Comparison of ENCODE assay signal across 8 cellular contexts in the genomic region with DNA sequence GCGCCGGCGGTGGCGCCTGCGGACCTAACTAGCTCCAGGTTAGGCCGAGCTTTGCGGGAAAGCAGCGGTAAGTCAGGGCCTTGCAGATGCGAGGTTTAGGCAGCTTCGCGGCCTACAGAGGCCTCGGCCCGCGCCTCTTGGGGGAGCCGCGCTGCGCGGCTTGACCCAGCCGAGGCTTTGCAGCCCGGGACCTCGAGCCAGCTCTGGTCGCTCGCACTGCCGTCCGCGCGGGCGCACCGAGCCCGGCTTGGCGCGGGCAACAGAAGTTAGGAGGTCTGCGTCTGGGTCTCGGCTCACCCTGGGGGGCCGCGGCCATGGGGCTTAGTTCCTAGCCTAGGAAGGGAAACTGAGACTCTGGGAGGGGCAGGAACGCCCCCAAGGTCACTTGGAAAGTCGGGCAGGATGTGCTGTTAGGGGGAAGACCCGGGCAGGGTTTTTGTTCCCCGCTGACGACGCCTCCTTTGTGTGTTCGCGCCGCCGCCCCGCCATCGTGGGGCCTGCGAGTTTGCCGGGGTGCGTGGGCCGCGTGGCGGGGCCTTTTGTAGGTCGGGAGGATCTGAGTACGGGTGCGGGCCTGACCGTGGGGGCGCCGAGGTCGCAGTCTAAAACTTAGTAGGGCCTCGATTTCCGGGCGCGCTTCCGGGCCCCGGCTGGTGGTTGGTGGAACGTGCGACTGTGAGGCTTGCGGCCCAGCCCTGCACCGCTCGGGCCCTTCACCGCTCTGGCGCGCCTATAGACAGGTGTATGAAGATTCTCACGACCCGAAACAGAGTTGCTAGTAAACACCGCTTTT. TPM values are rescaled to one million over a fixed set of nuclear protein-coding genes. Genes with fewer than 3 reads are reported as not detected.
DNase-seq lines count a peak whose midpoint lies in the region; ATAC-seq and TF ChIP-seq lines count a peak whose summit lies in the region.

No MANE protein-coding gene starts in this region.

- no peaks in the 10 kb centered on the region for H3K27me3 ChIP-seq in GM06990 (replicated peaks; ENCODE audit: control insufficient read depth, insufficient read depth, low read length)

- TF ChIP-seq CTCF in GM06990 (IDR thresholded peaks at IDR 0.05; ENCODE audit: insufficient read depth, low read length, poor library complexity, severe bottlenecking): peak; percentile 3

- H3K27ac ChIP-seq in cingulate gyrus (ENCODE audit: low read depth, low read length): peak overlapping the region; percentile 79

- H3K36me3 ChIP-seq in GM06990 (ENCODE audit: control insufficient read depth, insufficient read depth, low read length): no peaks in the 10 kb centered on the region; the same call in 1 of the 2 replicates

- DNase-seq in GM06990 (ENCODE audit: extremely low read depth, insufficient read length) (peak; percentile 85), HuH-7.5 (ENCODE audit: low spot score) (peak; percentile 59), lung microvascular endothelial cell (ENCODE audit: low read depth in 2 of 2) (peak; percentile 42 to 59), NCI-H1092 (lab: John Stamatoyannopoulos, UW) (no peak)
- DNase-seq in activated CD4-positive, alpha-beta T cell treated with anti-CD3 and anti-CD28 coated beads for 1 hour: peak; percentile 52
- DNase-seq in stimulated activated CD8-positive, alpha-beta memory T cell treated with anti-CD3 and anti-CD28 coated beads, Interleukin-15, amount 100 ng/mL, for 24 hours (ENCODE audit: low read depth): peak; percentile 47

- peak overlapping the region; percentile 88 for H3K4me3 ChIP-seq in GM06990 (replicated peaks; ENCODE audit: low read depth, low read length)

- ATAC-seq in GM21529 (IDR thresholded peaks at IDR 0.05; ENCODE audit: unreplicated experiment): peak; percentile 58

RNA-seq across cellular contexts. Expression of a gene that starts 0.5 kb away (rescaled TPM):
- total RNA-seq in lung microvascular endothelial cell: 30.0 and 30.5 TPM in 2 replicates

RNA-seq across cellular contexts. Expression of a gene that starts 50.6 kb away (rescaled TPM):
- total RNA-seq in lung microvascular endothelial cell: not detected in 2 replicates

RNA-seq across cellular contexts. Expression of a gene that starts 50.9 kb away (rescaled TPM):
- total RNA-seq in lung microvascular endothelial cell: 1.8 and 2.6 TPM in 2 replicates
